Comparison of ENCODE assay signal across 11 cellular contexts in genomic region chr1:22808186-22808845, GRCh38.
DNase-seq lines count a peak whose midpoint lies in the region; ATAC-seq, FAIRE-seq and TF ChIP-seq lines count a peak whose summit lies in the region.
"Had no signal": no experiment of that assay in that cellular context is flagged by ENCODE, and none has a peak within 500 bp of the region (broad histone marks: within the 10 kb centered on the region; RNA-seq: fewer than 3 reads in every experiment).

No MANE protein-coding gene starts in this region.

- H3K4me3 ChIP-seq in skeletal muscle cell (ENCODE audit: low read depth, low read length) (no peak overlapping the region), Caco-2 (ENCODE audit: low read depth, low read length) (no peak overlapping the region)

- POLR2A ChIA-PET in Caco-2 (lab: Charles Lee): no interaction called here

- no peak for FAIRE-seq in HTR-8/SVneo (lab: Jason Lieb, UNC)

- TF ChIP-seq CTCF in foreskin keratinocyte (conservative IDR thresholded peaks at IDR 0.05) (no peak), Caco-2 (IDR thresholded peaks at IDR 0.05; ENCODE audit: insufficient read depth in 1 of 2, low read depth in 1 of 2, low read length in 1 of 2, severe bottlenecking in 1 of 2, unreplicated experiment in 1 of 2) (no peak)

- H3K27ac Mint-ChIP-seq in Caco-2 (ENCODE audit: unreplicated experiment): no peak overlapping the region
- H3K27ac Mint-ChIP-seq: CD14-positive monocyte had no signal

- no peaks in the 10 kb centered on the region for H3K27me3 Mint-ChIP-seq in Caco-2 (ENCODE audit: insufficient read depth, unreplicated experiment)

- peaks cover 10% of the 10 kb centered on the region for H3K4me1 Mint-ChIP-seq in Caco-2 (ENCODE audit: low read depth, unreplicated experiment)
- H3K4me1 Mint-ChIP-seq: CD14-positive monocyte had no signal

- H3K27me3 ChIP-seq in foreskin keratinocyte (peaks cover 4% of the 10 kb centered on the region), Caco-2 (replicated peaks; ENCODE audit: control insufficient read depth, insufficient read depth, low read length) (no peaks in the 10 kb centered on the region)

- H3K4me1 ChIP-seq in foreskin keratinocyte (peaks cover 10% of the 10 kb centered on the region), Caco-2 (no peaks in the 10 kb centered on the region)

- H3K27ac ChIP-seq in foreskin keratinocyte: no peak overlapping the region
- H3K27ac ChIP-seq: WERI-Rb-1 had no signal

- CTCF ChIA-PET in Caco-2 (lab: Charles Lee): no interaction called here

- no peaks in the 10 kb centered on the region for H3K36me3 Mint-ChIP-seq in Caco-2 (ENCODE audit: insufficient read depth, unreplicated experiment)
- H3K36me3 Mint-ChIP-seq: CD14-positive monocyte had no signal

- DNase-seq in DMS79 (lab: John Stamatoyannopoulos, UW) (peak; percentile 11), foreskin keratinocyte (peak; percentile 54 to 76), skeletal muscle cell (ENCODE audit: low read depth) (peak; percentile 54), Caco-2 (no peak), SKM-1 (lab: John Stamatoyannopoulos, UW; ENCODE audit: unreplicated experiment) (no peak), HTR-8/SVneo (ENCODE audit: insufficient read length, low spot score) (no peak)
- DNase-seq: NCI-H1436 treated with DMSO at 0.1 percent for 48 hours had no signal

- no peaks in the 10 kb centered on the region for H3K36me3 ChIP-seq in Caco-2 (ENCODE audit: control insufficient read depth, insufficient read depth, low read length)
- H3K36me3 ChIP-seq: WERI-Rb-1 had no signal

- intact Hi-C loops in Caco-2 (cut with micrococcal nuclease; ENCODE audit: unreplicated experiment): no loop called here

- no peaks in the 10 kb centered on the region for H3K9me3 Mint-ChIP-seq in Caco-2 (ENCODE audit: unreplicated experiment)
- H3K9me3 Mint-ChIP-seq: CD14-positive monocyte had no signal

- ATAC-seq in SK-N-SH treated with all-trans-retinoic acid at 6 μM for 48 hours: peak; percentile 80
- ATAC-seq in foreskin keratinocyte: peak; percentile 73
- no peak for ATAC-seq in HG03175 (IDR thresholded peaks at IDR 0.05; ENCODE audit: unreplicated experiment)

- H3K4me3 Mint-ChIP-seq in Caco-2 (ENCODE audit: unreplicated experiment): no peak overlapping the region
- H3K4me3 Mint-ChIP-seq: CD14-positive monocyte had no signal

- no TSS peak for BruUV-seq in Caco-2 (replicated peaks; lab: Mats Ljungman, UMichigan)

- H3K9me3 ChIP-seq in Caco-2: no peaks in the 10 kb centered on the region

TF ChIP-seq in SK-N-SH treated with all-trans-retinoic acid at 6 μM for 48 hours, 23 proteins besides CTCF, POLR2A, EP300 and RAD21:
- TF ChIP-seq ISL1 (CRISPR knock-in tag; IDR thresholded peaks at IDR 0.05): no peak
- no peak for TF ChIP-seq ESRRG (CRISPR knock-in tag; IDR thresholded peaks at IDR 0.05)
- no peak for TF ChIP-seq TOX (CRISPR knock-in tag; IDR thresholded peaks at IDR 0.05; ENCODE audit: borderline replicate concordance)
- TF ChIP-seq BACH2 (CRISPR knock-in tag; IDR thresholded peaks at IDR 0.05; ENCODE audit: borderline replicate concordance): no peak
- TF ChIP-seq OSR1 (CRISPR knock-in tag; IDR thresholded peaks at IDR 0.05): no peak
- no peak for TF ChIP-seq ARNTL (CRISPR knock-in tag; IDR thresholded peaks at IDR 0.05; ENCODE audit: borderline replicate concordance, low read depth)
- no peak for TF ChIP-seq POU6F1 (CRISPR knock-in tag; IDR thresholded peaks at IDR 0.05; ENCODE audit: borderline replicate concordance, low read depth)
- TF ChIP-seq PPARA (CRISPR knock-in tag; IDR thresholded peaks at IDR 0.05; ENCODE audit: borderline replicate concordance): no peak
- TF ChIP-seq PATZ1 (CRISPR knock-in tag; IDR thresholded peaks at IDR 0.05; ENCODE audit: borderline replicate concordance): no peak
- no peak for TF ChIP-seq CSRNP3 (CRISPR knock-in tag; IDR thresholded peaks at IDR 0.05)
- TF ChIP-seq CSDC2 (CRISPR knock-in tag; IDR thresholded peaks at IDR 0.05): no peak
- TF ChIP-seq ZFP3 (CRISPR knock-in tag; IDR thresholded peaks at IDR 0.05): no peak
- TF ChIP-seq CREB5 (CRISPR knock-in tag; IDR thresholded peaks at IDR 0.05; ENCODE audit: low read depth): no peak
- no peak for TF ChIP-seq ZNF70 (CRISPR knock-in tag; IDR thresholded peaks at IDR 0.05)
- TF ChIP-seq SNAI2 (CRISPR knock-in tag; IDR thresholded peaks at IDR 0.05): no peak
- TF ChIP-seq TSHZ2 (CRISPR knock-in tag; IDR thresholded peaks at IDR 0.05): no peak
- TF ChIP-seq ZFP30 (CRISPR knock-in tag; IDR thresholded peaks at IDR 0.05): no peak
- no peak for TF ChIP-seq TCF4 (CRISPR knock-in tag; IDR thresholded peaks at IDR 0.05; ENCODE audit: borderline replicate concordance)

Comparison
In these comparisons a context has a peak if more than half of its experiments do, and no peak if none do; other contexts are left out.
1. DNase-seq: peak in DMS79 (single experiment), foreskin keratinocyte (2 of 2) and skeletal muscle cell (single experiment); none in Caco-2 (0 of 2), SKM-1 (single experiment) and HTR-8/SVneo (single experiment).